Comparison of ENCODE assay signal across 8 cellular contexts in genomic region chr17:78359936-78360370, GRCh38. TPM values are rescaled to one million over a fixed set of nuclear protein-coding genes. Genes with fewer than 3 reads are reported as not detected.
DNase-seq lines count a peak whose midpoint lies in the region; ATAC-seq and TF ChIP-seq lines count a peak whose summit lies in the region.

A gene with protein sequence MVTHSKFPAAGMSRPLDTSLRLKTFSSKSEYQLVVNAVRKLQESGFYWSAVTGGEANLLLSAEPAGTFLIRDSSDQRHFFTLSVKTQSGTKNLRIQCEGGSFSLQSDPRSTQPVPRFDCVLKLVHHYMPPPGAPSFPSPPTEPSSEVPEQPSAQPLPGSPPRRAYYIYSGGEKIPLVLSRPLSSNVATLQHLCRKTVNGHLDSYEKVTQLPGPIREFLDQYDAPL (minus strand): TSS chr17:78360077. CDS start chr17:78359095, 982 bp downstream.

- H3K27ac Mint-ChIP-seq in CD4-positive, CD25-positive, alpha-beta regulatory T cell = peak within 1 kb of the TSS; percentile 90 to 97 (median 94)
- peak within 1 kb of the TSS; percentile 90 for H3K27ac Mint-ChIP-seq in activated T-helper 2 cell treated with anti-CD3 and anti-CD28 coated beads, Interferon-gamma antibody, Interleukin-2, Interleukin-4, amounts not matched to agents 10 μg/mL and 5 μg/mL and 100 μg/mL, durations not matched to agents 14 hours and 24 hours and 36 hours
- H3K27ac Mint-ChIP-seq in naive thymus-derived CD8-positive, alpha-beta T cell = peak within 1 kb of the TSS; percentile 59 to 99 (median 94)
- peak within 1 kb of the TSS; percentile 89 for H3K27ac Mint-ChIP-seq in stimulated activated memory B cell treated with anti-CD40 and anti-IgM and Interleukin-4, amounts not matched to agents 10 μg/mL and 1 μg/mL and 100 μg/mL, for 72 hours

- DNase-seq in CD4-positive, CD25-positive, alpha-beta regulatory T cell = peak; percentile 92 to 98 (median 94)
- DNase-seq in LoVo (ENCODE audit: low spot score) = peak; percentile 93
- peak; percentile 95 for DNase-seq in RWPE1 (ENCODE audit: low spot score)
- peak; percentile 97 for DNase-seq in activated T-helper 2 cell treated with anti-CD3 and anti-CD28 coated beads, Interferon-gamma antibody, Interleukin-2, Interleukin-4, amounts not matched to agents 10 μg/mL and 5 μg/mL and 100 μg/mL, durations not matched to agents 14 hours and 24 hours and 36 hours (ENCODE audit: low spot score)
- DNase-seq in fibroblast of mammary gland (ENCODE audit: low read depth) = peak; percentile 94
- peak; percentile 86 to 96 (median 92) for DNase-seq in naive thymus-derived CD8-positive, alpha-beta T cell

- peak within 1 kb of the TSS; percentile 94 for H3K27ac ChIP-seq in CD4-positive, CD25-positive, alpha-beta regulatory T cell (ENCODE audit: insufficient read depth, low read length, poor library complexity, severe bottlenecking)
- H3K27ac ChIP-seq in RWPE1 = peak within 1 kb of the TSS; percentile 80

- H3K27me3 Mint-ChIP-seq in CD4-positive, CD25-positive, alpha-beta regulatory T cell = peaks cover 18% of the 10 kb centered on the region
- peaks cover 11% of the 10 kb centered on the region for H3K27me3 Mint-ChIP-seq in activated T-helper 2 cell treated with anti-CD3 and anti-CD28 coated beads, Interferon-gamma antibody, Interleukin-2, Interleukin-4, amounts not matched to agents 10 μg/mL and 5 μg/mL and 100 μg/mL, durations not matched to agents 14 hours and 24 hours and 36 hours (ENCODE audit: low read depth)
- no peaks in the 10 kb centered on the region for H3K27me3 Mint-ChIP-seq in naive thymus-derived CD8-positive, alpha-beta T cell
- no peaks in the 10 kb centered on the region for H3K27me3 Mint-ChIP-seq in stimulated activated memory B cell treated with anti-CD40 and anti-IgM and Interleukin-4, amounts not matched to agents 10 μg/mL and 1 μg/mL and 100 μg/mL, for 72 hours

- H3K4me3 Mint-ChIP-seq in CD4-positive, CD25-positive, alpha-beta regulatory T cell = peak within 1 kb of the TSS; percentile 86 to 93 (median 90)
- peak within 1 kb of the TSS; percentile 90 for H3K4me3 Mint-ChIP-seq in activated T-helper 2 cell treated with anti-CD3 and anti-CD28 coated beads, Interferon-gamma antibody, Interleukin-2, Interleukin-4, amounts not matched to agents 10 μg/mL and 5 μg/mL and 100 μg/mL, durations not matched to agents 14 hours and 24 hours and 36 hours (ENCODE audit: low read depth)
- peak within 1 kb of the TSS; percentile 74 to 91 (median 86) for H3K4me3 Mint-ChIP-seq in naive thymus-derived CD8-positive, alpha-beta T cell
- H3K4me3 Mint-ChIP-seq in stimulated activated memory B cell treated with anti-CD40 and anti-IgM and Interleukin-4, amounts not matched to agents 10 μg/mL and 1 μg/mL and 100 μg/mL, for 72 hours = peak within 1 kb of the TSS; percentile 89

- peak; percentile 76 to 78 for ATAC-seq in CD4-positive, CD25-positive, alpha-beta regulatory T cell (ENCODE audit: low read depth in 2 of 2)
- peak; percentile 33 for ATAC-seq in GM21515 (IDR thresholded peaks at IDR 0.05; ENCODE audit: unreplicated experiment)
- ATAC-seq in naive thymus-derived CD8-positive, alpha-beta T cell = peak; percentile 60 to 65
- ATAC-seq in stimulated activated memory B cell treated with anti-CD40 and anti-IgM and Interleukin-4, amounts not matched to agents 10 μg/mL and 1 μg/mL and 100 μg/mL, for 72 hours = peak; percentile 85

- H3K4me1 Mint-ChIP-seq in CD4-positive, CD25-positive, alpha-beta regulatory T cell = peaks cover 10 to 54% (median 15%) of the 10 kb centered on the region in 4 donors
- H3K4me1 Mint-ChIP-seq in activated T-helper 2 cell treated with anti-CD3 and anti-CD28 coated beads, Interferon-gamma antibody, Interleukin-2, Interleukin-4, amounts not matched to agents 10 μg/mL and 5 μg/mL and 100 μg/mL, durations not matched to agents 14 hours and 24 hours and 36 hours (ENCODE audit: low read depth) = peaks cover 36% of the 10 kb centered on the region
- H3K4me1 Mint-ChIP-seq in naive thymus-derived CD8-positive, alpha-beta T cell = peaks cover 21 to 54% (median 48%) of the 10 kb centered on the region in 4 donors
- peaks cover 53% of the 10 kb centered on the region for H3K4me1 Mint-ChIP-seq in stimulated activated memory B cell treated with anti-CD40 and anti-IgM and Interleukin-4, amounts not matched to agents 10 μg/mL and 1 μg/mL and 100 μg/mL, for 72 hours

- H3K4me1 ChIP-seq in CD4-positive, CD25-positive, alpha-beta regulatory T cell (ENCODE audit: control insufficient read depth, insufficient read depth, low read length, poor library complexity, severe bottlenecking) = peaks cover 51% of the 10 kb centered on the region

- peaks cover 18% of the 10 kb centered on the region for H3K36me3 ChIP-seq in CD4-positive, CD25-positive, alpha-beta regulatory T cell (ENCODE audit: control insufficient read depth, insufficient read depth, low read length)

- POLR2A ChIA-PET in RWPE1 (lab: Yijun Ruan, JAX; ENCODE audit: low non-redundant PET) = interaction anchor here (0.5 kb wide), 1 partner anchor 105 kb away, joined by 3 read pairs; no protein-coding TSS in a partner anchor
- POLR2A ChIA-PET in naive thymus-derived CD8-positive, alpha-beta T cell (lab: Charles Lee) = interaction anchor here (0.8 to 6.0 kb wide), 8 partner anchors 15 to 108 kb away, joined by 3 to 55 read pairs (median 8); partner anchors contain the start of gene PGS1

- intact Hi-C loops in activated T-helper 2 cell treated with anti-CD3 and anti-CD28 coated beads, Interferon-gamma antibody, Interleukin-2, Interleukin-4, amounts not matched to agents 10 μg/mL and 5 μg/mL and 100 μg/mL, durations not matched to agents 14 hours and 24 hours and 36 hours (cut with micrococcal nuclease) = loop anchor here (1.0 to 5.0 kb wide), 6 partner anchors 18 to 1218 kb away; partner anchors contain the start of genes PGS1, SEC14L1 and TMC8

- H3K9me3 Mint-ChIP-seq in CD4-positive, CD25-positive, alpha-beta regulatory T cell = no peaks in the 10 kb centered on the region
- H3K9me3 Mint-ChIP-seq in activated T-helper 2 cell treated with anti-CD3 and anti-CD28 coated beads, Interferon-gamma antibody, Interleukin-2, Interleukin-4, amounts not matched to agents 10 μg/mL and 5 μg/mL and 100 μg/mL, durations not matched to agents 14 hours and 24 hours and 36 hours = no peaks in the 10 kb centered on the region
- no peaks in the 10 kb centered on the region for H3K9me3 Mint-ChIP-seq in naive thymus-derived CD8-positive, alpha-beta T cell
- no peaks in the 10 kb centered on the region for H3K9me3 Mint-ChIP-seq in stimulated activated memory B cell treated with anti-CD40 and anti-IgM and Interleukin-4, amounts not matched to agents 10 μg/mL and 1 μg/mL and 100 μg/mL, for 72 hours

- CTCF ChIA-PET in RWPE1 (lab: Yijun Ruan, JAX) = interaction anchor here (0.6 to 5.5 kb wide), 6 partner anchors 13 to 155 kb away, joined by 3 to 78 read pairs (median 5); no protein-coding TSS in a partner anchor

- H3K27me3 ChIP-seq in CD4-positive, CD25-positive, alpha-beta regulatory T cell (ENCODE audit: control insufficient read depth, insufficient read depth, low read length) = peaks cover 4% of the 10 kb centered on the region

- H3K36me3 Mint-ChIP-seq in CD4-positive, CD25-positive, alpha-beta regulatory T cell = peaks cover 6% of the 10 kb centered on the region
- peaks cover 44% of the 10 kb centered on the region for H3K36me3 Mint-ChIP-seq in activated T-helper 2 cell treated with anti-CD3 and anti-CD28 coated beads, Interferon-gamma antibody, Interleukin-2, Interleukin-4, amounts not matched to agents 10 μg/mL and 5 μg/mL and 100 μg/mL, durations not matched to agents 14 hours and 24 hours and 36 hours (ENCODE audit: low read depth)
- peaks cover 0 to 18% (median 1%) of the 10 kb centered on the region in 3 donors for H3K36me3 Mint-ChIP-seq in naive thymus-derived CD8-positive, alpha-beta T cell
- H3K36me3 Mint-ChIP-seq in stimulated activated memory B cell treated with anti-CD40 and anti-IgM and Interleukin-4, amounts not matched to agents 10 μg/mL and 1 μg/mL and 100 μg/mL, for 72 hours = peaks cover 25% of the 10 kb centered on the region

- no peaks in the 10 kb centered on the region for H3K9me3 ChIP-seq in CD4-positive, CD25-positive, alpha-beta regulatory T cell (ENCODE audit: control insufficient read depth in 2 of 2, low read length in 2 of 2)

- peak within 1 kb of the TSS; percentile 77 for H3K4me3 ChIP-seq in CD4-positive, CD25-positive, alpha-beta regulatory T cell (ENCODE audit: low read depth, low read length)
- H3K4me3 ChIP-seq in fibroblast of mammary gland (ENCODE audit: control insufficient read depth, low read depth, low read length) = peak within 1 kb of the TSS; percentile 86

- TF ChIP-seq CTCF in RWPE1 (conservative IDR thresholded peaks at IDR 0.05; ENCODE audit: low read depth) = no peak
- no peak for TF ChIP-seq CTCF in fibroblast of mammary gland (conservative IDR thresholded peaks at IDR 0.05; ENCODE audit: control insufficient read depth, insufficient read depth, low read depth, low read length)

RNA-seq across cellular contexts. Expression of the gene that starts here (rescaled TPM):
- 218 TPM for total RNA-seq in CD4-positive, CD25-positive, alpha-beta regulatory T cell
- polyA plus RNA-seq in CD4-positive, CD25-positive, alpha-beta regulatory T cell = 10 to 100 TPM; 26.4 to 74.2 (median 51.2) TPM
- total RNA-seq in activated T-helper 2 cell treated with anti-CD3 and anti-CD28 coated beads, Interferon-gamma antibody, Interleukin-2, Interleukin-4, amounts not matched to agents 10 μg/mL and 5 μg/mL and 100 μg/mL, durations not matched to agents 14 hours and 24 hours and 36 hours = 93.5 and 99.8 TPM in 2 replicates
- total RNA-seq in naive thymus-derived CD8-positive, alpha-beta T cell = 1 to 10 TPM in 1 of 2 experiments, under 1 TPM in 1; 0.86 to 1.0 TPM
- polyA plus RNA-seq in naive thymus-derived CD8-positive, alpha-beta T cell = 10 to 100 TPM; 21.2 to 43.9 (median 37.3) TPM

Comparison
In these comparisons a context has a peak if more than half of its experiments do, and no peak if none do; other contexts are left out.
1. Peak in every context shown above with its lines: DNase-seq, ATAC-seq, H3K4me3 ChIP-seq and H3K27ac ChIP-seq.
2. RNA of the gene that starts here (total RNA-seq): 218 TPM in CD4-positive, CD25-positive, alpha-beta regulatory T cell (single experiment) and 93.5 to 99.8 TPM in activated T-helper 2 cell treated with anti-CD3 and anti-CD28 coated beads, Interferon-gamma antibody, Interleukin-2, Interleukin-4, amounts not matched to agents 10 μg/mL and 5 μg/mL and 100 μg/mL, durations not matched to agents 14 hours and 24 hours and 36 hours; 0.86 to 1.0 TPM in naive thymus-derived CD8-positive, alpha-beta T cell; every median in the first group is over 10 times any median in the second.
3. ATAC-seq: peak in every context shown above with its lines; median percentile 85 in stimulated activated memory B cell treated with anti-CD40 and anti-IgM and Interleukin-4, amounts not matched to agents 10 μg/mL and 1 μg/mL and 100 μg/mL, for 72 hours; 77 in CD4-positive, CD25-positive, alpha-beta regulatory T cell; 62 in naive thymus-derived CD8-positive, alpha-beta T cell; 33 in GM21515.